ENCODE assay signal across 8 cellular contexts in genomic region chr3:122101646-122102045, GRCh38. TPM values are rescaled to one million over a fixed set of nuclear protein-coding genes. Genes with fewer than 3 reads are reported as not detected.
DNase-seq lines count a peak whose midpoint lies in the region; ATAC-seq and TF ChIP-seq lines count a peak whose summit lies in the region.

No MANE protein-coding gene starts in this region.

- peak; percentile 16 for TF ChIP-seq CTCF in natural killer cell (IDR thresholded peaks at IDR 0.05)

- no peak overlapping the region for H3K4me3 Mint-ChIP-seq in dendritic cell treated with granulocyte-macrophage colony-stimulating factor and Interleukin-4, amounts not matched to agents 40 ng/mL and 50 ng/mL, for 4 days
- H3K4me3 Mint-ChIP-seq in natural killer cell = no peak overlapping the region

- H3K4me1 Mint-ChIP-seq in dendritic cell treated with granulocyte-macrophage colony-stimulating factor and Interleukin-4, amounts not matched to agents 40 ng/mL and 50 ng/mL, for 4 days (ENCODE audit: low read depth) = peaks cover 22% of the 10 kb centered on the region
- peaks cover 7 to 15% of the 10 kb centered on the region in 2 donors for H3K4me1 Mint-ChIP-seq in natural killer cell

- H3K9me3 Mint-ChIP-seq in dendritic cell treated with granulocyte-macrophage colony-stimulating factor and Interleukin-4, amounts not matched to agents 40 ng/mL and 50 ng/mL, for 4 days = no peaks in the 10 kb centered on the region
- no peaks in the 10 kb centered on the region for H3K9me3 Mint-ChIP-seq in natural killer cell

- DNase-seq in activated CD8-positive, alpha-beta memory T cell treated with anti-CD3 and anti-CD28 coated beads for 24 hours = peak; percentile 63
- DNase-seq in activated CD8-positive, alpha-beta memory T cell treated with anti-CD3 and anti-CD28 coated beads, Interleukin-2, amount 50 U/mL, for 4 hours = no peak
- DNase-seq in LoVo (ENCODE audit: low spot score) = peak; percentile 56
- peak; percentile 62 for DNase-seq in RKO (ENCODE audit: low spot score)
- no peak for DNase-seq in natural killer cell
- DNase-seq in activated naive CD4-positive, alpha-beta T cell treated with anti-CD3 and anti-CD28 coated beads, Interleukin-2, amount 50 U/mL, for 16 hours = no peak

- no peaks in the 10 kb centered on the region for H3K27me3 Mint-ChIP-seq in dendritic cell treated with granulocyte-macrophage colony-stimulating factor and Interleukin-4, amounts not matched to agents 40 ng/mL and 50 ng/mL, for 4 days
- no peaks in the 10 kb centered on the region for H3K27me3 Mint-ChIP-seq in natural killer cell (ENCODE audit: low read depth in 2 of 2)

- peak overlapping the region; percentile 57 for H3K27ac Mint-ChIP-seq in dendritic cell treated with granulocyte-macrophage colony-stimulating factor and Interleukin-4, amounts not matched to agents 40 ng/mL and 50 ng/mL, for 4 days
- H3K27ac Mint-ChIP-seq in natural killer cell = no peak overlapping the region

- intact Hi-C loops in dendritic cell treated with granulocyte-macrophage colony-stimulating factor and Interleukin-4, amounts not matched to agents 40 ng/mL and 50 ng/mL, for 4 days (cut with micrococcal nuclease) = loop anchor here (2.0 kb wide), 3 partner anchors 155 to 555 kb away; no protein-coding TSS in a partner anchor
- intact Hi-C loops in natural killer cell (cut with micrococcal nuclease) = loop anchor here (10.0 kb wide), 1 partner anchor 203 kb away; no protein-coding TSS in a partner anchor

- peaks cover 49% of the 10 kb centered on the region for H3K36me3 Mint-ChIP-seq in dendritic cell treated with granulocyte-macrophage colony-stimulating factor and Interleukin-4, amounts not matched to agents 40 ng/mL and 50 ng/mL, for 4 days (ENCODE audit: low read depth)
- H3K36me3 Mint-ChIP-seq in natural killer cell = no peaks in the 10 kb centered on the region

- ATAC-seq in GM21786 (IDR thresholded peaks at IDR 0.05; ENCODE audit: unreplicated experiment) (peak; percentile 47), natural killer cell (peak in 2 of 3 donors; percentile 45 to 58)

RNA-seq across cellular contexts. Expression of gene CD86, which starts 46.5 kb away (rescaled TPM):
- total RNA-seq in natural killer cell = 1 to 10 TPM; 2.1 to 6.9 (median 4.7) TPM

Comparison
In these comparisons a context has a peak if more than half of its experiments do, and no peak if none do; other contexts are left out.
1. DNase-seq: peak in activated CD8-positive, alpha-beta memory T cell treated with anti-CD3 and anti-CD28 coated beads for 24 hours (single experiment), LoVo (single experiment) and RKO (single experiment); none in activated CD8-positive, alpha-beta memory T cell treated with anti-CD3 and anti-CD28 coated beads, Interleukin-2, amount 50 U/mL, for 4 hours (single experiment), natural killer cell (single experiment) and activated naive CD4-positive, alpha-beta T cell treated with anti-CD3 and anti-CD28 coated beads, Interleukin-2, amount 50 U/mL, for 16 hours (single experiment).